In the genomic region with DNA sequence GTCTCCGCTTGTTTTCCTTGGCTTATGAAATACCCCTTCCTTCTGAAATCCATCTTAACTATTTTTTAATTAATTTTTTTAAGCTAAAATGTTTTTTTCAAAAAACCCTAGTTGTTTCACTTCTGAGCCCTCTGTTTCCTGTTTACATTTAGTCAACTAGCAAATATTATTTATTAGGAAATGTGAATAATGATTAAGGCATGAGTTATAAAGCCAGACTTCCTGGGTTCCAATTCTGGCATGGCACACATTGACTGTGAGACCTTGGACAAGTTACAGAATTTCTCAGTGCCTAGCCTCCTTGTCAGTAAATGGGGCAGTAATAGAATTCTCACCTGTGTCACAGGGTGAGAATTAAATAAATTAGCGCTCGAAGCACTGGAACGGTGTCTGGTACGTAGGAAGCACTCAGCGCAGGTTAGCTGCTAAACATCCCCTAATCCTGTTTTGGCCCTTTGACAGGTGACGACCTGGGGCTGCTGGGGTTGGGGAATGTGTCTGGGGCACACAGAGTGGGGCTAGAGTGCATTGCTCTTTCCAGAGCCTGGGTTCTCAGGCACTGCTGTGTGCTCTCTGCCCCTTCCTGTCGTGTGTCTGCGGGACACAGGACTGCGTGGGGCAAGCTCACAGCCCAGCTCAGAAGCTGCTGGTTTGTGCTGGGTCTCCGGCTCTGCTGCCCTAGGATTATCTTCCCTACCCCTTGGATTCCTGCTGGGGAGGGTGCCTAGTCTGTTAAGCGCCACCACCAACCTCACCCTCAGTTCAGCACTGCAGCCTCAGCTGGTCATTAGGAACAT, we compare ENCODE assay signal across 18 cellular contexts. TPM values are rescaled to one million over a fixed set of nuclear protein-coding genes. Genes with fewer than 3 reads are reported as not detected.
DNase-seq lines count a peak whose midpoint lies in the region; ATAC-seq and TF ChIP-seq lines count a peak whose summit lies in the region.
"Had no signal": no experiment of that assay in that cellular context is flagged by ENCODE, and none has a peak within 500 bp of the region (broad histone marks: within the 10 kb centered on the region; RNA-seq: fewer than 3 reads in every experiment).

No MANE protein-coding gene starts in this region.

- no peak overlapping the region for H3K9ac ChIP-seq in smooth muscle cell (ENCODE audit: low read depth)
- H3K9ac ChIP-seq: BLaER1 had no signal

- H3K9me3 ChIP-seq in smooth muscle cell (replicated peaks; ENCODE audit: low read depth): no peaks in the 10 kb centered on the region
- H3K9me3 ChIP-seq: body of pancreas, Peyer's patch, upper lobe of left lung had no signal

- H3K36me3 ChIP-seq in smooth muscle cell (ENCODE audit: low read depth): no peaks in the 10 kb centered on the region
- H3K36me3 ChIP-seq: Peyer's patch, upper lobe of left lung had no signal

- no peaks in the 10 kb centered on the region for H3K27me3 Mint-ChIP-seq in HFFc6 (ENCODE audit: insufficient read depth)
- no peaks in the 10 kb centered on the region for H3K27me3 Mint-ChIP-seq in WTC11 (ENCODE audit: low read depth)
- H3K27me3 Mint-ChIP-seq: activated naive CD4-positive, alpha-beta T cell treated with anti-CD3 and anti-CD28 coated beads, Interleukin-2, amount 50 U/mL, for 24 hours had no signal

- H3F3A ChIP-seq in smooth muscle cell (ENCODE audit: low read depth): peaks cover 28% of the 10 kb centered on the region

- POLR2A ChIA-PET in WTC11 (lab: Charles Lee): interaction anchor here (1.2 to 2.5 kb wide), 2 partner anchors 9 to 13 kb away, joined by 3 to 11 read pairs; a partner anchor contains a TSS

- ATAC-seq in WTC11 (peak; percentile 71), left lobe of liver (peak; percentile 9), GM18858 (IDR thresholded peaks at IDR 0.05; ENCODE audit: unreplicated experiment) (no peak)
- ATAC-seq: body of pancreas had no signal

- H3K27me3 ChIP-seq in smooth muscle cell (ENCODE audit: low read depth): no peaks in the 10 kb centered on the region
- H3K27me3 ChIP-seq: BLaER1, body of pancreas, Peyer's patch, upper lobe of left lung had no signal

- peaks cover 3% of the 10 kb centered on the region; the same call in 1 of the 2 replicates for H3K9me3 Mint-ChIP-seq in HFFc6
- H3K9me3 Mint-ChIP-seq in WTC11: no peaks in the 10 kb centered on the region
- H3K9me3 Mint-ChIP-seq: activated naive CD4-positive, alpha-beta T cell treated with anti-CD3 and anti-CD28 coated beads, Interleukin-2, amount 50 U/mL, for 24 hours had no signal

- peaks cover 72% of the 10 kb centered on the region for H4K20me1 ChIP-seq in smooth muscle cell (ENCODE audit: low read depth)

- peaks cover 12% of the 10 kb centered on the region for H3K36me3 Mint-ChIP-seq in HFFc6 (ENCODE audit: low read depth)
- no peaks in the 10 kb centered on the region for H3K36me3 Mint-ChIP-seq in WTC11

- H3K4me1 Mint-ChIP-seq in HFFc6 (ENCODE audit: low read depth) (peaks cover 64% of the 10 kb centered on the region), WTC11 (peaks cover 68% of the 10 kb centered on the region)

- no peak overlapping the region for H3K4me3 ChIP-seq in smooth muscle cell
- H3K4me3 ChIP-seq: BLaER1, body of pancreas, Peyer's patch, skin epidermis, upper lobe of left lung had no signal

- H3K4me3 Mint-ChIP-seq in HFFc6 (no peak overlapping the region), WTC11 (no peak overlapping the region)
- H3K4me3 Mint-ChIP-seq: activated naive CD4-positive, alpha-beta T cell treated with anti-CD3 and anti-CD28 coated beads, Interleukin-2, amount 50 U/mL, for 24 hours had no signal

- TF ChIP-seq CTCF in HFFc6 (IDR thresholded peaks at IDR 0.05): no peak
- no peak for TF ChIP-seq CTCF in WTC11 (IDR thresholded peaks at IDR 0.05)
- no peak for TF ChIP-seq CTCF in smooth muscle cell (IDR thresholded peaks at IDR 0.05; ENCODE audit: borderline replicate concordance, insufficient read depth, poor library complexity, severe bottlenecking)

- WGBS in smooth muscle cell (ENCODE audit: low lambda C conversion rate): 67% methylated on average over 10 of the region's 12 CpGs

- H3K4me2 ChIP-seq in smooth muscle cell: peak overlapping the region; percentile 43

- H3K79me2 ChIP-seq in smooth muscle cell (ENCODE audit: low read depth): peaks cover 98% of the 10 kb centered on the region

- H3K27ac Mint-ChIP-seq in HFFc6 (0 out of 2 replicates have a peak overlapping the region, but pooled peaks have one; percentile 1), WTC11 (no peak overlapping the region; the same call in 1 of the 2 replicates)

- DNase-seq in HFFc6: no peak
- DNase-seq in WTC11 (ENCODE audit: low spot score): no peak
- no peak for DNase-seq in left lobe of liver (ENCODE audit: low spot score)
- no peak for DNase-seq in smooth muscle cell (lab: John Stamatoyannopoulos, UW; ENCODE audit: unreplicated experiment)
- no peak for DNase-seq in stimulated activated CD4-positive, alpha-beta T cell treated with anti-CD3 and anti-CD28 coated beads, Interleukin-1b, Interleukin-23, amount 100 ng/mL, for 48 hours
- DNase-seq in DMS79 (lab: John Stamatoyannopoulos, UW): no peak
- DNase-seq in ecto neural progenitor cell (ENCODE audit: low spot score): no peak
- DNase-seq: activated CD4-positive, alpha-beta T cell treated with anti-CD3 and anti-CD28 coated beads, Interleukin-2, amount 50 U/mL, for 1 hour; body of pancreas; DMS 273 treated with DMSO at 0.1 percent for 48 hours; NCI-H1417 treated with DMSO at 0.1 percent for 48 hours; NCI-H2171 treated with DMSO at 0.1 percent for 48 hours; Peyer's patch; upper lobe of left lung had no signal

- H3K27ac ChIP-seq in smooth muscle cell (ENCODE audit: low read depth): peak overlapping the region; percentile 38
- H3K27ac ChIP-seq: BLaER1, body of pancreas, Peyer's patch had no signal

- peaks cover 50% of the 10 kb centered on the region for H3K4me1 ChIP-seq in smooth muscle cell (ENCODE audit: low read depth)

- CTCF ChIA-PET in WTC11 (lab: Charles Lee): interaction anchor here (0.9 to 1.4 kb wide), 4 partner anchors 13 to 246 kb away, joined by 3 to 5 read pairs (median 4); a partner anchor contains a TSS

- H2AFZ ChIP-seq in smooth muscle cell (ENCODE audit: low read depth): no peak overlapping the region

TF ChIP-seq in WTC11, 78 proteins besides CTCF, POLR2A, EP300 and RAD21 (continues in another document):
- TF ChIP-seq, protein P1, sequence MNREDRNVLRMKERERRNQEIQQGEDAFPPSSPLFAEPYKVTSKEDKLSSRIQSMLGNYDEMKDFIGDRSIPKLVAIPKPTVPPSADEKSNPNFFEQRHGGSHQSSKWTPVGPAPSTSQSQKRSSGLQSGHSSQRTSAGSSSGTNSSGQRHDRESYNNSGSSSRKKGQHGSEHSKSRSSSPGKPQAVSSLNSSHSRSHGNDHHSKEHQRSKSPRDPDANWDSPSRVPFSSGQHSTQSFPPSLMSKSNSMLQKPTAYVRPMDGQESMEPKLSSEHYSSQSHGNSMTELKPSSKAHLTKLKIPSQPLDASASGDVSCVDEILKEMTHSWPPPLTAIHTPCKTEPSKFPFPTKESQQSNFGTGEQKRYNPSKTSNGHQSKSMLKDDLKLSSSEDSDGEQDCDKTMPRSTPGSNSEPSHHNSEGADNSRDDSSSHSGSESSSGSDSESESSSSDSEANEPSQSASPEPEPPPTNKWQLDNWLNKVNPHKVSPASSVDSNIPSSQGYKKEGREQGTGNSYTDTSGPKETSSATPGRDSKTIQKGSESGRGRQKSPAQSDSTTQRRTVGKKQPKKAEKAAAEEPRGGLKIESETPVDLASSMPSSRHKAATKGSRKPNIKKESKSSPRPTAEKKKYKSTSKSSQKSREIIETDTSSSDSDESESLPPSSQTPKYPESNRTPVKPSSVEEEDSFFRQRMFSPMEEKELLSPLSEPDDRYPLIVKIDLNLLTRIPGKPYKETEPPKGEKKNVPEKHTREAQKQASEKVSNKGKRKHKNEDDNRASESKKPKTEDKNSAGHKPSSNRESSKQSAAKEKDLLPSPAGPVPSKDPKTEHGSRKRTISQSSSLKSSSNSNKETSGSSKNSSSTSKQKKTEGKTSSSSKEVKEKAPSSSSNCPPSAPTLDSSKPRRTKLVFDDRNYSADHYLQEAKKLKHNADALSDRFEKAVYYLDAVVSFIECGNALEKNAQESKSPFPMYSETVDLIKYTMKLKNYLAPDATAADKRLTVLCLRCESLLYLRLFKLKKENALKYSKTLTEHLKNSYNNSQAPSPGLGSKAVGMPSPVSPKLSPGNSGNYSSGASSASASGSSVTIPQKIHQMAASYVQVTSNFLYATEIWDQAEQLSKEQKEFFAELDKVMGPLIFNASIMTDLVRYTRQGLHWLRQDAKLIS (CRISPR knock-in tag; IDR thresholded peaks at IDR 0.05; ENCODE audit: borderline replicate concordance): no peak
- TF ChIP-seq NFATC4 (CRISPR knock-in tag; IDR thresholded peaks at IDR 0.05): no peak
- TF ChIP-seq, protein P2, sequence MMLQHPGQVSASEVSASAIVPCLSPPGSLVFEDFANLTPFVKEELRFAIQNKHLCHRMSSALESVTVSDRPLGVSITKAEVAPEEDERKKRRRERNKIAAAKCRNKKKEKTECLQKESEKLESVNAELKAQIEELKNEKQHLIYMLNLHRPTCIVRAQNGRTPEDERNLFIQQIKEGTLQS (CRISPR knock-in tag; conservative IDR thresholded peaks at IDR 0.05): no peak
- no peak for TF ChIP-seq SP1 (CRISPR knock-in tag; conservative IDR thresholded peaks at IDR 0.05)

RNA-seq across cellular contexts. Expression of a gene that starts 13.1 kb away (rescaled TPM):
- 10 to 100 TPM; 22.5 to 26.7 (median 24.5) TPM for total RNA-seq in HFFc6 (2021; fragmentation: NEBNext Ultra II Directional; extraction: Animal tissue kit (Norgen Biotek cat#: 25700))
- total RNA-seq in WTC11 (2021) (21.9 to 22.9 TPM (median 22.2 TPM) in 3 replicates), left lobe of liver (9.7 TPM), smooth muscle cell (81.2 and 91.6 TPM in 2 replicates)
- polyA plus RNA-seq in smooth muscle cell: 30.5 and 32.2 TPM in 2 replicates
